ENCODE assay signal across 13 cellular contexts in the genomic region with DNA sequence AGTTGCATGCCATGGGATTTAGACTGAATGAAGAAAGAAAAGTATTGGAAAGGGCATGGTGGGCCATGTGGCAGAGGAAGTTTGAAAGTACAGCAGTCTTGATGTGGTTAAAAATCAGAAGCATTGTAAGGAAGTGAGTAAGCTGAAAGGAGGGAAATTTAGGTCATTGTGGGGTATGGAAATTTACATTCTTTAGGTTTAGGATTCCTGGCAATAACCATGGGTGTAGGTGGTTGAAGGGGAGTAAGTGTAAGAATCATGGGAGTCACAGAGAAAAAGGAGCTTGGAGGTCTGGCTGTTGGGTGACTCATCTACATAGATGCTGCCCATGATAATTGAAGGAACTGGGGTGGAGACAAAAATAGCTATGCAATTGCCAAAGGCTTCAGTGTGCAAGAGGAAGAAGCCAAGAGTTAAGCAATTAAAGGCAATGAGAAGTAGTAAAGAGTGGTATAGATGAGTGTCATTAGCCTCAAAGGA.
DNase-seq lines count a peak whose midpoint lies in the region; ATAC-seq and TF ChIP-seq lines count a peak whose summit lies in the region.
"Had no signal": no experiment of that assay in that cellular context is flagged by ENCODE, and none has a peak within 500 bp of the region (broad histone marks: within the 10 kb centered on the region; RNA-seq: fewer than 3 reads in every experiment).

No MANE protein-coding gene starts in this region.

- no peak overlapping the region for H3K4me3 ChIP-seq in HFF-Myc (replicated peaks; ENCODE audit: low read depth, low read length)
- H3K4me3 ChIP-seq in SJSA1, result no peak overlapping the region
- no peak overlapping the region for H3K4me3 ChIP-seq in fibroblast of pulmonary artery (replicated peaks; ENCODE audit: low read depth, low read length)
- no peak overlapping the region for H3K4me3 ChIP-seq in smooth muscle cell
- H3K4me3 ChIP-seq: colonic mucosa, hepatocyte, right atrium auricular region, vagina had no signal

- DNase-seq in HFF-Myc (ENCODE audit: extremely low read depth, low read depth) (peak; percentile 93), SJSA1 (ENCODE audit: low read depth in 1 of 2, low spot score in 2 of 2) (peak; percentile 87 to 96), fibroblast of pulmonary artery (ENCODE audit: low read depth) (peak; percentile 96), smooth muscle cell (lab: John Stamatoyannopoulos, UW; ENCODE audit: unreplicated experiment) (no peak), glomerular visceral epithelial cell (ENCODE audit: extremely low spot score) (no peak), NCI-H2171 treated with DMSO at 0.1 percent for 48 hours (lab: John Stamatoyannopoulos, UW) (no peak)
- DNase-seq: colonic mucosa, Right ventricle myocardium superior had no signal

- peak overlapping the region; percentile 70 for H3K4me2 ChIP-seq in smooth muscle cell
- H3K4me2 ChIP-seq: hepatocyte had no signal

- no peak overlapping the region for H3K9ac ChIP-seq in smooth muscle cell (ENCODE audit: low read depth)

- H3K9me3 ChIP-seq in SJSA1 (replicated peaks), result peaks cover 22% of the 10 kb centered on the region
- H3K9me3 ChIP-seq in smooth muscle cell (replicated peaks; ENCODE audit: low read depth), result peaks cover 16% of the 10 kb centered on the region
- H3K9me3 ChIP-seq: colonic mucosa had no signal

- H3F3A ChIP-seq in smooth muscle cell (ENCODE audit: low read depth), result peaks cover 7% of the 10 kb centered on the region

- H4K20me1 ChIP-seq in smooth muscle cell (ENCODE audit: low read depth), result no peaks in the 10 kb centered on the region

- TF ChIP-seq CTCF in HFF-Myc (IDR thresholded peaks at IDR 0.05; ENCODE audit: low read depth, low read length, missing control alignments), result no peak
- TF ChIP-seq CTCF in fibroblast of pulmonary artery (IDR thresholded peaks at IDR 0.05; ENCODE audit: low read length, missing control alignments), result no peak
- TF ChIP-seq CTCF in smooth muscle cell (IDR thresholded peaks at IDR 0.05; ENCODE audit: borderline replicate concordance, insufficient read depth, poor library complexity, severe bottlenecking), result no peak

- no peaks in the 10 kb centered on the region for H3K27me3 ChIP-seq in SJSA1 (replicated peaks)
- H3K27me3 ChIP-seq in smooth muscle cell (ENCODE audit: low read depth), result no peaks in the 10 kb centered on the region
- H3K27me3 ChIP-seq: colonic mucosa, hepatocyte, right atrium auricular region, vagina had no signal

- no peaks in the 10 kb centered on the region for H3K36me3 ChIP-seq in SJSA1
- no peaks in the 10 kb centered on the region for H3K36me3 ChIP-seq in smooth muscle cell (ENCODE audit: low read depth)
- H3K36me3 ChIP-seq: colonic mucosa, right atrium auricular region, vagina had no signal

- H3K27ac ChIP-seq in SJSA1 (peak overlapping the region; percentile 71), smooth muscle cell (ENCODE audit: low read depth) (peak overlapping the region; percentile 74)
- H3K27ac ChIP-seq: colonic mucosa, hepatocyte, right atrium auricular region, vagina had no signal

- H3K4me1 ChIP-seq in SJSA1 (replicated peaks) (peaks cover 35% of the 10 kb centered on the region), smooth muscle cell (ENCODE audit: low read depth) (peaks cover 6% of the 10 kb centered on the region)
- H3K4me1 ChIP-seq: colonic mucosa, right atrium auricular region, vagina had no signal

- no peaks in the 10 kb centered on the region for H3K79me2 ChIP-seq in smooth muscle cell (ENCODE audit: low read depth)
- H3K79me2 ChIP-seq: hepatocyte had no signal

- no peak overlapping the region for H2AFZ ChIP-seq in smooth muscle cell (ENCODE audit: low read depth)
- H2AFZ ChIP-seq: hepatocyte had no signal

- ATAC-seq in HG02884 (IDR thresholded peaks at IDR 0.05; ENCODE audit: unreplicated experiment), result no peak
- ATAC-seq: activated T-helper 17 cell treated with anti-CD3 and anti-CD28 coated beads, Interleukin-2, amount 50 U/mL, for 72 hours had no signal

Comparison
In these comparisons a context has a peak if more than half of its experiments do, and no peak if none do; other contexts are left out.
1. DNase-seq: peak in HFF-Myc (single experiment), SJSA1 (2 of 2) and fibroblast of pulmonary artery (single experiment); none in smooth muscle cell (single experiment), glomerular visceral epithelial cell (single experiment) and NCI-H2171 treated with DMSO at 0.1 percent for 48 hours (single experiment).